ENCODE assay signal across 8 cellular contexts in the genomic region with DNA sequence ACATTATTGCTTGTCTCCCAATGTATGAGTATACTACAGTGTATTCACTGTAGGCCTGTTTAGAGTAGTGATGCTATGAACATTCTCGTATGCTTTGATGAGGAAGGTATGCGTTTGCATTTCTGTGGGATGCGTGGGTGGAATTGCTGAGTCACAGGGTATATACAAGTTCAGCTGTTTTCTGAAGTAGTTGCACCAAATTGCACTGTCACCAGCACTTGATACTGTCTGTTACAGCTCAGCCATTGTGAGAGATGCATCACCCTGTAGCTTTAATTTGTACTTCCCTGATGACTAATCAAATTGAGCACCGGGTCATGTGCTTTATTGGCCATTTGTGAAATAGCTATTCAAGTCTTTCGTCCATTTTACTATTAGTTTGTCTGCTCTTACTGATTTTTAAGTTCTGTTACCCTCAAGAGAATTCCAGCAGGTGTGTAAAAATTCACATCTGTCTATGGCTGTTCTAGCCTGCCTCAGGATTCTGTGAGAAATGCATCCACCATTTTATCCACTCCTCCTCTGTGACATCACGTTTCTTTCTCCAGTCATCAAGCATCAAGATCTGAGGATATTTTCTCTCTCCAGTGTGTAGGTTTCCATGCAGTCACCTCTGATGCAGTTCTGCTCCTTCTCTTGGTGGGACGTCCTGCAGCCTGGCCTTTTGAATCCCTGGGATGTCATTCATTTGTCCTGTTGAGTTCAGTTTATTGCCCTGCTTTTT.
DNase-seq lines count a peak whose midpoint lies in the region; ATAC-seq lines count a peak whose summit lies in the region.

No MANE protein-coding gene starts in this region.

- no peak for ATAC-seq in stimulated activated naive B cell treated with anti-CD40 and anti-IgM and Interleukin-4, amounts not matched to agents 10 μg/mL and 1 μg/mL and 100 μg/mL, for 72 hours (replicated peaks)
- ATAC-seq in GM21367 (IDR thresholded peaks at IDR 0.05; ENCODE audit: unreplicated experiment) (no peak), HG03135 (IDR thresholded peaks at IDR 0.05; ENCODE audit: unreplicated experiment) (no peak)

- peaks cover 7 to 12% of the 10 kb centered on the region in 2 donors for H3K9me3 Mint-ChIP-seq in stimulated activated naive B cell treated with anti-CD40 and anti-IgM and Interleukin-4, amounts not matched to agents 10 μg/mL and 1 μg/mL and 100 μg/mL, for 72 hours

- H3K36me3 Mint-ChIP-seq in stimulated activated naive B cell treated with anti-CD40 and anti-IgM and Interleukin-4, amounts not matched to agents 10 μg/mL and 1 μg/mL and 100 μg/mL, for 72 hours, result peaks cover 64 to 73% of the 10 kb centered on the region in 2 donors

- no peak overlapping the region for H3K4me3 Mint-ChIP-seq in stimulated activated naive B cell treated with anti-CD40 and anti-IgM and Interleukin-4, amounts not matched to agents 10 μg/mL and 1 μg/mL and 100 μg/mL, for 72 hours

- H3K4me1 Mint-ChIP-seq in stimulated activated naive B cell treated with anti-CD40 and anti-IgM and Interleukin-4, amounts not matched to agents 10 μg/mL and 1 μg/mL and 100 μg/mL, for 72 hours, result peaks cover 54 to 95% of the 10 kb centered on the region in 2 donors

- DNase-seq in NOMO-1 treated with DMSO at 0.1 percent for 48 hours (lab: John Stamatoyannopoulos, UW; ENCODE audit: unreplicated experiment) (peak; percentile 9), NOMO-1 treated with dmso at 0.1 percent for 144 hours (lab: John Stamatoyannopoulos, UW; ENCODE audit: unreplicated experiment) (no peak), iris pigment epithelial cell (ENCODE audit: low read depth) (peak; percentile 99), NCI-H82 treated with DMSO at 0.1 percent for 48 hours (lab: John Stamatoyannopoulos, UW; ENCODE audit: unreplicated experiment) (no peak)
- DNase-seq in activated CD8-positive, alpha-beta memory T cell treated with anti-CD3 and anti-CD28 coated beads for 24 hours, result peak; percentile 67
- no peak for DNase-seq in stimulated activated naive B cell treated with anti-CD40 and anti-IgM and Interleukin-4, amounts not matched to agents 10 μg/mL and 1 μg/mL and 100 μg/mL, for 72 hours

- peak overlapping the region; percentile 81 for H3K27ac Mint-ChIP-seq in stimulated activated naive B cell treated with anti-CD40 and anti-IgM and Interleukin-4, amounts not matched to agents 10 μg/mL and 1 μg/mL and 100 μg/mL, for 72 hours

- H3K27me3 Mint-ChIP-seq in stimulated activated naive B cell treated with anti-CD40 and anti-IgM and Interleukin-4, amounts not matched to agents 10 μg/mL and 1 μg/mL and 100 μg/mL, for 72 hours, result no peaks in the 10 kb centered on the region

Comparison
In these comparisons a context has a peak if more than half of its experiments do, and no peak if none do; other contexts are left out.
1. DNase-seq: peak in NOMO-1 treated with DMSO at 0.1 percent for 48 hours (single experiment), activated CD8-positive, alpha-beta memory T cell treated with anti-CD3 and anti-CD28 coated beads for 24 hours (single experiment) and iris pigment epithelial cell (single experiment); none in NOMO-1 treated with dmso at 0.1 percent for 144 hours (single experiment), stimulated activated naive B cell treated with anti-CD40 and anti-IgM and Interleukin-4, amounts not matched to agents 10 μg/mL and 1 μg/mL and 100 μg/mL, for 72 hours (single experiment) and NCI-H82 treated with DMSO at 0.1 percent for 48 hours (single experiment).